In genomic region chr7:145490356-145490755, GRCh38 we compare ENCODE assay signal across 11 cellular contexts.
"Had no signal": no experiment of that assay in that cellular context is flagged by ENCODE, and none has a peak within 500 bp of the region (broad histone marks: within the 10 kb centered on the region; RNA-seq: fewer than 3 reads in every experiment).

No MANE protein-coding gene starts in this region.

- H3K4me1 ChIP-seq: HAP-1 had no signal

- H2AFZ ChIP-seq: GM23248, GM23338 had no signal

- H3K27ac ChIP-seq: GM23248 had no signal

- H3K4me1 Mint-ChIP-seq: GM23338, H9 had no signal

- ATAC-seq: GM23338, HCT116 had no signal

- H3K9ac ChIP-seq: GM23248 had no signal

- H3K9me3 ChIP-seq: HAP-1 had no signal

- H3K36me3 ChIP-seq: HAP-1 had no signal

- H3K4me3 ChIP-seq: GM23248, GM23338, HAP-1 had no signal

- H3K27ac Mint-ChIP-seq: GM23338, H9, HFFc6 had no signal

- H3K4me3 Mint-ChIP-seq: GM23338, H9, HFFc6 had no signal

- H3K4me2 ChIP-seq: GM23338 had no signal

- FAIRE-seq: H1, H54 had no signal

- DNase-seq: GM23248, GOT3, H7, H9, HCEC 1CT, HFFc6 had no signal
